ENCODE assay signal across 8 cellular contexts in the genomic region with DNA sequence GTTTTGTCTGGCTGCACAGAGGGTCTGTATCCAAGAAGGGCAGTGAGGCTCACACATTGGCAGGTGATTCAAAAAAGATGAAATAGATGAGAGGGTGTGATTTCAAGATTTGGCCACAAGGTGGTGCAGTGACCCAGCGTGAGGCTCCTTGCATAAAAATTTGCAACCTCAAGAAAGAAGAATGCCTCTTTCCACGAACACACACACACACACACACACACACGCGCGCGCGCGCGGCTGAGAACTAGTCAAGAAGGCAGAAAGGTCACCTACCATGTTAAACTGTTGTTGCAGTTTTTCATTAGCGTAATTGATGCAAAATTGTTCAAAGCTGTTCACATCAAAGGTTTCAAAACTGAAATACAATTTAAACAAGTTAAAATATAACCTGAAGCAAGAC. TPM values are rescaled to one million over a fixed set of nuclear protein-coding genes. Genes with fewer than 3 reads are reported as not detected.
DNase-seq lines count a peak whose midpoint lies in the region; ATAC-seq, FAIRE-seq and TF ChIP-seq lines count a peak whose summit lies in the region.

No MANE protein-coding gene starts in this region.

- no peak for FAIRE-seq in bronchial epithelial cell (lab: Jason Lieb, UNC)

- peaks cover 7% of the 10 kb centered on the region for H3K36me3 ChIP-seq in bronchial epithelial cell (ENCODE audit: control insufficient read depth, insufficient read depth, low read length)
- no peaks in the 10 kb centered on the region for H3K36me3 ChIP-seq in kidney epithelial cell (ENCODE audit: control insufficient read depth, insufficient read depth, low read length)

- TF ChIP-seq CTCF in GM20000 (IDR thresholded peaks at IDR 0.05; ENCODE audit: extremely low read depth, missing control alignments) (peak; percentile 43), bronchial epithelial cell (IDR thresholded peaks at IDR 0.05; ENCODE audit: insufficient read depth, low read length, severe bottlenecking) (peak; percentile 82), kidney epithelial cell (IDR thresholded peaks at IDR 0.05; ENCODE audit: insufficient read depth, low read length, poor library complexity, severe bottlenecking) (peak; percentile 69)

- DNase-seq in Ammon's horn (ENCODE audit: low spot score) = peak; percentile 83
- peak; percentile 71 for DNase-seq in GM20000 (ENCODE audit: low spot score)
- peak; percentile 51 for DNase-seq in NCI-H2171 (lab: John Stamatoyannopoulos, UW)
- peak; percentile 60 for DNase-seq in activated CD4-positive, CD25-positive, alpha-beta regulatory T cell treated with anti-CD3 and anti-CD28 coated beads, Interleukin-2, amount 50 U/mL, for 16 hours (ENCODE audit: low read depth, low spot score)
- DNase-seq in bronchial epithelial cell (ENCODE audit: low read depth) = peak; percentile 72
- peak; percentile 39 for DNase-seq in kidney epithelial cell (ENCODE audit: low read depth)
- peak; percentile 70 to 78 for DNase-seq in stimulated activated CD4-positive, alpha-beta T cell treated with anti-CD3 and anti-CD28 coated beads, Interleukin-2, amount 100 ng/mL, for 24 hours

- no peak overlapping the region for H3K4me3 ChIP-seq in bronchial epithelial cell (ENCODE audit: low read depth, low read length)
- no peak overlapping the region for H3K4me3 ChIP-seq in kidney epithelial cell (ENCODE audit: low read depth, low read length)

- no peaks in the 10 kb centered on the region for H3K27me3 ChIP-seq in bronchial epithelial cell (ENCODE audit: control insufficient read depth, insufficient read depth, low read length)
- H3K27me3 ChIP-seq in kidney epithelial cell (ENCODE audit: control insufficient read depth, insufficient read depth, low read length) = no peaks in the 10 kb centered on the region

- ATAC-seq in GM18870 (IDR thresholded peaks at IDR 0.05; ENCODE audit: unreplicated experiment) = no peak

RNA-seq across cellular contexts. Expression of gene MYO5C, which starts 39.2 kb away (rescaled TPM):
- total RNA-seq in bronchial epithelial cell (17.8 and 19.7 TPM in 2 replicates), kidney epithelial cell (26.4 and 30.9 TPM in 2 replicates)
